Comparison of ENCODE assay signal across 19 cellular contexts in the genomic region with DNA sequence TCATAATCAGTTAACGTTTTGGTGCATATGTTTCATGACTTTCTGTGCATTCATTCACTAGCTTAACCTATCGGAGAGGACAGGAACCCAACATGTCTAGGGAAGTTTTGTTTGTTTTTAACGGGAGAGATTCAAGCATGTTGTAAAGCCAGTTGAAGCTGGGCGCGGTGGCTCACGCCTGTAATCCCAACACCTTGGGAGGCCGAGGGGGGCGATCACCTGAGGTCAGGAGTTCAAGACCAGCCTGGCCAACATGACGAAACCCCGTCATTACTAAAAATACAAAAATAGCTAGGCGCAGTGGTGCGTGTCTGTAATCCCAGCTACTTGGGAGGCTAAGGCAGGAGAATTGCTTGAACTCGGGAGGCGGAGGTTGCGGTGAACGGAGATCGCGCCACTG. TPM values are rescaled to one million over a fixed set of nuclear protein-coding genes. Genes with fewer than 3 reads are reported as not detected.
DNase-seq lines count a peak whose midpoint lies in the region; ATAC-seq and TF ChIP-seq lines count a peak whose summit lies in the region.
"Had no signal": no experiment of that assay in that cellular context is flagged by ENCODE, and none has a peak within 500 bp of the region (broad histone marks: within the 10 kb centered on the region; RNA-seq: fewer than 3 reads in every experiment).

No MANE protein-coding gene starts in this region.

- H3K9ac ChIP-seq in neural progenitor cell, result no peak overlapping the region

- CTCF ChIA-PET in activated CD4-positive, alpha-beta T cell treated with anti-CD3 and anti-CD28 coated beads, Interleukin-2, amount 10 ng/mL, durations not matched to agents 7 days and 5 days (lab: Charles Lee), result no interaction called here

- peaks cover 31% of the 10 kb centered on the region for H3K4me1 Mint-ChIP-seq in activated CD4-positive, alpha-beta T cell treated with anti-CD3 and anti-CD28 coated beads, Interleukin-2, amount 10 ng/mL, durations not matched to agents 7 days and 5 days
- H3K4me1 Mint-ChIP-seq in GM23338 (peaks cover 27% of the 10 kb centered on the region), neural progenitor cell (peaks cover 26% of the 10 kb centered on the region), chondrocyte (ENCODE audit: low read depth) (peaks cover 34% of the 10 kb centered on the region)
- peaks cover 25% of the 10 kb centered on the region for H3K4me1 Mint-ChIP-seq in activated naive CD8-positive, alpha-beta T cell treated with anti-CD3 and anti-CD28 coated beads, Interleukin-2, amount 10 ng/mL, durations not matched to agents 7 days and 5 days

- no peak for ATAC-seq in GM23338
- ATAC-seq in activated naive CD8-positive, alpha-beta T cell treated with anti-CD3 and anti-CD28 coated beads, Interleukin-2, amount 10 ng/mL, durations not matched to agents 7 days and 5 days (ENCODE audit: low read depth), result no peak
- ATAC-seq: heart left ventricle; stimulated activated naive CD8-positive, alpha-beta T cell treated with anti-CD3 and anti-CD28 coated beads, Interleukin-15, Interleukin-2, amounts not matched to agents 100 U/mL and 50 U/mL, for 24 hours; upper lobe of right lung had no signal

- no peak for DNase-seq in activated CD4-positive, alpha-beta T cell treated with anti-CD3 and anti-CD28 coated beads, Interleukin-2, amount 10 ng/mL, durations not matched to agents 7 days and 5 days
- DNase-seq in activated CD4-positive, alpha-beta T cell treated with anti-CD3 and anti-CD28 coated beads for 1 hour, result no peak
- DNase-seq in GM23338 (ENCODE audit: low spot score), result no peak
- DNase-seq in activated naive CD8-positive, alpha-beta T cell treated with anti-CD3 and anti-CD28 coated beads, Interleukin-2, amount 10 ng/mL, durations not matched to agents 7 days and 5 days, result no peak
- DNase-seq in neural progenitor cell (ENCODE audit: low spot score), result no peak
- DNase-seq in stimulated activated naive CD4-positive, alpha-beta T cell (lab: John Stamatoyannopoulos, UW), result no peak
- no peak for DNase-seq in NCI-H2196 treated with DMSO at 0.1 percent for 48 hours (lab: John Stamatoyannopoulos, UW; ENCODE audit: unreplicated experiment)
- DNase-seq in chondrocyte (ENCODE audit: low spot score), result no peak
- DNase-seq: activated CD8-positive, alpha-beta memory T cell treated with anti-CD3 and anti-CD28 coated beads for 24 hours; activated naive CD4-positive, alpha-beta T cell; DMS79 treated with DMSO at 0.1 percent for 48 hours; heart left ventricle; NCI-H1092 treated with DMSO at 0.1 percent for 48 hours; NCI-H524 treated with DMSO at 0.1 percent for 48 hours; stimulated activated naive CD8-positive, alpha-beta T cell treated with anti-CD3 and anti-CD28 coated beads, Interleukin-15, Interleukin-2, amounts not matched to agents 100 U/mL and 50 U/mL, for 24 hours; upper lobe of right lung had no signal

- H3K9me3 Mint-ChIP-seq in activated CD4-positive, alpha-beta T cell treated with anti-CD3 and anti-CD28 coated beads, Interleukin-2, amount 10 ng/mL, durations not matched to agents 7 days and 5 days, result no peaks in the 10 kb centered on the region
- H3K9me3 Mint-ChIP-seq in GM23338 (no peaks in the 10 kb centered on the region), neural progenitor cell (no peaks in the 10 kb centered on the region), chondrocyte (ENCODE audit: low read depth) (no peaks in the 10 kb centered on the region)
- H3K9me3 Mint-ChIP-seq in activated naive CD8-positive, alpha-beta T cell treated with anti-CD3 and anti-CD28 coated beads, Interleukin-2, amount 10 ng/mL, durations not matched to agents 7 days and 5 days, result no peaks in the 10 kb centered on the region
- H3K9me3 Mint-ChIP-seq: CD14-positive monocyte had no signal

- peak overlapping the region; percentile 15 for H3K4me3 Mint-ChIP-seq in activated CD4-positive, alpha-beta T cell treated with anti-CD3 and anti-CD28 coated beads, Interleukin-2, amount 10 ng/mL, durations not matched to agents 7 days and 5 days
- peak overlapping the region; percentile 15; the same call in 2 of the 3 replicates for H3K4me3 Mint-ChIP-seq in GM23338
- peak overlapping the region; percentile 21 for H3K4me3 Mint-ChIP-seq in activated naive CD8-positive, alpha-beta T cell treated with anti-CD3 and anti-CD28 coated beads, Interleukin-2, amount 10 ng/mL, durations not matched to agents 7 days and 5 days
- peak overlapping the region; percentile 74 for H3K4me3 Mint-ChIP-seq in neural progenitor cell
- no peak overlapping the region for H3K4me3 Mint-ChIP-seq in chondrocyte (ENCODE audit: unreplicated experiment)

- H3K4me1 ChIP-seq in GM23338 (ENCODE audit: insufficient read depth), result peaks cover 24% of the 10 kb centered on the region
- peaks cover 13% of the 10 kb centered on the region for H3K4me1 ChIP-seq in neural progenitor cell

- H3K27ac Mint-ChIP-seq in activated CD4-positive, alpha-beta T cell treated with anti-CD3 and anti-CD28 coated beads, Interleukin-2, amount 10 ng/mL, durations not matched to agents 7 days and 5 days, result no peak overlapping the region
- H3K27ac Mint-ChIP-seq in GM23338 (peak overlapping the region; percentile 17; the same call in 1 of the 2 replicates), neural progenitor cell (no peak overlapping the region), chondrocyte (ENCODE audit: unreplicated experiment) (no peak overlapping the region)
- H3K27ac Mint-ChIP-seq in activated naive CD8-positive, alpha-beta T cell treated with anti-CD3 and anti-CD28 coated beads, Interleukin-2, amount 10 ng/mL, durations not matched to agents 7 days and 5 days, result peak overlapping the region; percentile 19

- H3K79me2 ChIP-seq in GM23338 (replicated peaks; ENCODE audit: insufficient read depth) (peaks cover 32% of the 10 kb centered on the region), neural progenitor cell (ENCODE audit: low read depth) (peaks cover 32% of the 10 kb centered on the region)

- peaks cover 8% of the 10 kb centered on the region; the same call in 1 of the 2 replicates for H4K20me1 ChIP-seq in GM23338 (replicated peaks; ENCODE audit: insufficient read depth)
- H4K20me1 ChIP-seq in neural progenitor cell (ENCODE audit: low read depth), result peaks cover 30% of the 10 kb centered on the region

- H3K27ac ChIP-seq in GM23338 (ENCODE audit: low read depth) (no peak overlapping the region), neural progenitor cell (no peak overlapping the region)
- H3K27ac ChIP-seq: SJSA1 had no signal

- no peaks in the 10 kb centered on the region for H3F3A ChIP-seq in GM23338 (replicated peaks; ENCODE audit: low read depth)
- peaks cover 4% of the 10 kb centered on the region for H3F3A ChIP-seq in neural progenitor cell (ENCODE audit: low read depth)

- H2AFZ ChIP-seq in GM23338 (no peak overlapping the region), neural progenitor cell (replicated peaks) (no peak overlapping the region)

- H3K36me3 ChIP-seq in GM23338 (ENCODE audit: insufficient read depth) (peaks cover 7% of the 10 kb centered on the region; the same call in 1 of the 2 replicates), neural progenitor cell (no peaks in the 10 kb centered on the region)
- H3K36me3 ChIP-seq: breast epithelium had no signal

- H3K4me3 ChIP-seq in GM23338 (no peak overlapping the region), neural progenitor cell (no peak overlapping the region)

- no peak for TF ChIP-seq CTCF in GM23338 (conservative IDR thresholded peaks at IDR 0.05; ENCODE audit: low read depth in 2 of 2)
- no peak for TF ChIP-seq CTCF in neural progenitor cell (IDR thresholded peaks at IDR 0.05)
- no peak for TF ChIP-seq CTCF in chondrocyte (IDR thresholded peaks at IDR 0.05)

- peaks cover 2% of the 10 kb centered on the region for H3K27me3 Mint-ChIP-seq in activated CD4-positive, alpha-beta T cell treated with anti-CD3 and anti-CD28 coated beads, Interleukin-2, amount 10 ng/mL, durations not matched to agents 7 days and 5 days
- H3K27me3 Mint-ChIP-seq in GM23338 (ENCODE audit: insufficient read depth, low read depth, poor library complexity), result peaks cover 3% of the 10 kb centered on the region
- peaks cover 4% of the 10 kb centered on the region for H3K27me3 Mint-ChIP-seq in activated naive CD8-positive, alpha-beta T cell treated with anti-CD3 and anti-CD28 coated beads, Interleukin-2, amount 10 ng/mL, durations not matched to agents 7 days and 5 days
- no peaks in the 10 kb centered on the region for H3K27me3 Mint-ChIP-seq in neural progenitor cell (ENCODE audit: insufficient read depth, low read depth)
- no peaks in the 10 kb centered on the region for H3K27me3 Mint-ChIP-seq in chondrocyte (ENCODE audit: low read depth)

- POLR2A ChIA-PET in activated CD4-positive, alpha-beta T cell treated with anti-CD3 and anti-CD28 coated beads, Interleukin-2, amount 10 ng/mL, durations not matched to agents 7 days and 5 days (lab: Charles Lee), result no interaction called here
- POLR2A ChIA-PET in activated naive CD8-positive, alpha-beta T cell treated with anti-CD3 and anti-CD28 coated beads, Interleukin-2, amount 10 ng/mL, durations not matched to agents 7 days and 5 days (lab: Charles Lee), result interaction anchor here (0.9 kb wide), 1 partner anchor 50 kb away, joined by 3 read pairs; no protein-coding TSS in a partner anchor

- no peaks in the 10 kb centered on the region for H3K27me3 ChIP-seq in GM23338 (ENCODE audit: insufficient read depth)
- no peaks in the 10 kb centered on the region for H3K27me3 ChIP-seq in neural progenitor cell
- H3K27me3 ChIP-seq: breast epithelium, heart left ventricle, SJSA1, upper lobe of right lung had no signal

- H3K9me3 ChIP-seq in neural progenitor cell (ENCODE audit: low read depth), result no peaks in the 10 kb centered on the region
- H3K9me3 ChIP-seq: breast epithelium, heart left ventricle, SJSA1, upper lobe of right lung had no signal

- H3K9me2 ChIP-seq in GM23338 (ENCODE audit: insufficient read depth), result no peaks in the 10 kb centered on the region

- H3K4me2 ChIP-seq in GM23338 (no peak overlapping the region), neural progenitor cell (no peak overlapping the region)

- peaks cover 22% of the 10 kb centered on the region for H3K36me3 Mint-ChIP-seq in activated CD4-positive, alpha-beta T cell treated with anti-CD3 and anti-CD28 coated beads, Interleukin-2, amount 10 ng/mL, durations not matched to agents 7 days and 5 days (ENCODE audit: low read depth)
- peaks cover 27% of the 10 kb centered on the region for H3K36me3 Mint-ChIP-seq in GM23338 (ENCODE audit: low read depth)
- H3K36me3 Mint-ChIP-seq in activated naive CD8-positive, alpha-beta T cell treated with anti-CD3 and anti-CD28 coated beads, Interleukin-2, amount 10 ng/mL, durations not matched to agents 7 days and 5 days, result peaks cover 11% of the 10 kb centered on the region
- peaks cover 9% of the 10 kb centered on the region for H3K36me3 Mint-ChIP-seq in neural progenitor cell
- peaks cover 6% of the 10 kb centered on the region for H3K36me3 Mint-ChIP-seq in chondrocyte (ENCODE audit: low read depth)

RNA-seq across cellular contexts. Expression of gene TNRC6A, which starts 1.4 kb away (rescaled TPM):
- 10 to 100 TPM; 47.4 to 49.3 TPM for total RNA-seq in activated CD4-positive, alpha-beta T cell treated with anti-CD3 and anti-CD28 coated beads, Interleukin-2, amount 10 ng/mL, durations not matched to agents 7 days and 5 days
- 62.1 and 93.1 TPM in 2 replicates for total RNA-seq in GM23338 (2014; rRNA removed; shearing (Covaris generic))
- polyA plus RNA-seq in GM23338 (2016; fragmentation: Nextera tagmentation; extraction: Ambion mirVana), result 124 and 126 TPM in 2 replicates
- total RNA-seq in activated naive CD8-positive, alpha-beta T cell treated with anti-CD3 and anti-CD28 coated beads, Interleukin-2, amount 10 ng/mL, durations not matched to agents 7 days and 5 days, result 10 to 100 TPM; 46.8 to 53.1 TPM
- total RNA-seq in neural progenitor cell (ENCODE audit: low replicate concordance) (55.7 and 57.1 TPM in 2 replicates), chondrocyte (42.8 to 57.6 TPM (median 52.1 TPM) in 3 replicates)

Comparison
In these comparisons a context has a peak if more than half of its experiments do, and no peak if none do; other contexts are left out.
1. H3K27ac Mint-ChIP-seq: peak in GM23338 (single experiment) and activated naive CD8-positive, alpha-beta T cell treated with anti-CD3 and anti-CD28 coated beads, Interleukin-2, amount 10 ng/mL, durations not matched to agents 7 days and 5 days (single experiment); none in activated CD4-positive, alpha-beta T cell treated with anti-CD3 and anti-CD28 coated beads, Interleukin-2, amount 10 ng/mL, durations not matched to agents 7 days and 5 days (single experiment), neural progenitor cell (single experiment) and chondrocyte (single experiment).